ENCODE assay signal across 21 cellular contexts in the genomic region with DNA sequence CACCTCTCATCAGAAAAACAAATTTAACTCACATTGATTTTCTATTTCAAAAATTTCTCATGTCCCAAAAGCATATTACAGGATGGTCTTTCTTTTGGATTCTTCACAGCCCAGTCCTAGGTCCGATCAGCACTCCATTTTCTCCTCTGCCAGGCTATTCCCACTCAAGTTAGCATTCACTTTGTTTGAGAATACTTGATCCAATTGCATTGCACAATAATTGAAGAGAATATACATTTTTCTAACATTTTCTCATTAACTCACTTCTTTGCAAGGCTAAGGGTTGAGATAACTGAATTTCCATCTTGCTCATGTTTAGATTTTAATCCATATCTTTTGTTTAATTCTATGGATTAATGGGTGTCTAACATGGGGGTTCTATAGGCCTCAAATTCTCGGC.
DNase-seq lines count a peak whose midpoint lies in the region; ATAC-seq, FAIRE-seq and TF ChIP-seq lines count a peak whose summit lies in the region.
"Had no signal": no experiment of that assay in that cellular context is flagged by ENCODE, and none has a peak within 500 bp of the region (broad histone marks: within the 10 kb centered on the region; RNA-seq: fewer than 3 reads in every experiment).

No MANE protein-coding gene starts in this region.

- peaks cover 33% of the 10 kb centered on the region for H3K4me1 Mint-ChIP-seq in brain
- H3K4me1 Mint-ChIP-seq: CD14-positive monocyte; CD4-positive, alpha-beta memory T cell; CD4-positive, CD25-positive, alpha-beta regulatory T cell; CD8-positive, alpha-beta memory T cell had no signal

- in situ Hi-C loops in K562 (cut with MboI), result no loop called here

- TF ChIP-seq POLR2A in K562 (conservative IDR thresholded peaks at IDR 0.05), result no peak

- H3K27me3 Mint-ChIP-seq in brain, result no peaks in the 10 kb centered on the region
- H3K27me3 Mint-ChIP-seq: CD4-positive, alpha-beta memory T cell; CD8-positive, alpha-beta memory T cell had no signal

- H3K9me1 ChIP-seq in K562 (ENCODE audit: control insufficient read depth, insufficient read depth, low read length), result no peaks in the 10 kb centered on the region

- intact Hi-C loops in K562 (cut with micrococcal nuclease), result no loop called here

- H3K4me3 Mint-ChIP-seq in brain, result no peak overlapping the region
- H3K4me3 Mint-ChIP-seq: CD14-positive monocyte; CD4-positive, alpha-beta memory T cell; CD4-positive, CD25-positive, alpha-beta regulatory T cell; CD8-positive, alpha-beta memory T cell had no signal

- TF ChIP-seq RAD21 in K562 (CRISPR knock-in tag; conservative IDR thresholded peaks at IDR 0.05 in 1 of 2, IDR thresholded peaks at IDR 0.05 in 1 of 2), result no peak

- BruUV-seq in K562 (replicated peaks; lab: Mats Ljungman, UMichigan), result no TSS peak

- H3K9me3 Mint-ChIP-seq in brain, result peaks cover 0 to 12% (median 9%) of the 10 kb centered on the region in 5 experiments

- FAIRE-seq in K562 (lab: Jason Lieb, UNC), result no peak
- FAIRE-seq: A204.1, GM12891, GM19239 had no signal

- H3K36me3 ChIP-seq in K562 (ENCODE audit: control insufficient read depth, insufficient read depth, low read length), result no peaks in the 10 kb centered on the region
- no peaks in the 10 kb centered on the region for H3K36me3 ChIP-seq in smooth muscle cell (ENCODE audit: low read depth)
- H3K36me3 ChIP-seq: BE2C, BLaER1 had no signal

- no peak for TF ChIP-seq EP300 in K562 (IDR thresholded peaks at IDR 0.05; ENCODE audit: low read length)

- H3K4me3 ChIP-seq in K562 (no peak overlapping the region), smooth muscle cell (no peak overlapping the region)
- H3K4me3 ChIP-seq: BLaER1 had no signal

- POLR2A ChIA-PET in K562 (lab: Yijun Ruan, JAX), result no interaction called here

- no peaks in the 10 kb centered on the region for H3F3A ChIP-seq in smooth muscle cell (ENCODE audit: low read depth)

- DNase-seq in K562 (ENCODE audit: extremely low read depth in 1 of 4, low spot score in 3 of 4), result no peak
- no peak for DNase-seq in smooth muscle cell (lab: John Stamatoyannopoulos, UW; ENCODE audit: unreplicated experiment)
- DNase-seq in NCI-H2029 treated with DMSO at 0.1 percent for 48 hours (lab: John Stamatoyannopoulos, UW), result no peak
- DNase-seq in NK-92 treated with Interleukin-12 subunit alpha and Interleukin-12 subunit beta, amount 100 ng/mL, for 24 hours (lab: John Stamatoyannopoulos, UW), result no peak
- DNase-seq: 8988T; ACHN; CD4-positive, alpha-beta memory T cell; CD4-positive, CD25-positive, alpha-beta regulatory T cell; CD8-positive, alpha-beta memory T cell; DMS 273 treated with DMSO at 0.1 percent for 48 hours; DMS79; DND-41; EL; GDM1 had no signal

- H3K27ac Mint-ChIP-seq in brain, result peak overlapping the region in 3 of 5 experiments; percentile 51 to 74 (median 70)
- H3K27ac Mint-ChIP-seq: CD14-positive monocyte; CD4-positive, alpha-beta memory T cell; CD4-positive, CD25-positive, alpha-beta regulatory T cell had no signal

- no peak overlapping the region for H3K27ac ChIP-seq in K562 (ENCODE audit: extremely low read depth, low read depth, low read length)
- H3K27ac ChIP-seq in smooth muscle cell (ENCODE audit: low read depth), result no peak overlapping the region
- H3K27ac ChIP-seq: BLaER1 had no signal

- no peaks in the 10 kb centered on the region for H4K20me1 ChIP-seq in K562 (replicated peaks; ENCODE audit: control insufficient read depth, insufficient read depth, low read length)
- H4K20me1 ChIP-seq in smooth muscle cell (ENCODE audit: low read depth), result no peaks in the 10 kb centered on the region
- H4K20me1 ChIP-seq: BLaER1 had no signal

- H3K27me3 ChIP-seq in K562 (ENCODE audit: control insufficient read depth in 2 of 2, insufficient read depth in 2 of 2, low read length in 2 of 2), result no peaks in the 10 kb centered on the region
- no peaks in the 10 kb centered on the region for H3K27me3 ChIP-seq in smooth muscle cell (ENCODE audit: low read depth)
- H3K27me3 ChIP-seq: BE2C, BLaER1 had no signal

- CTCF ChIA-PET in K562 (lab: Yijun Ruan, JAX; ENCODE audit: low intra/inter-chr PET ratio), result no interaction called here

- H3K9ac ChIP-seq in K562 (ENCODE audit: insufficient read depth in 1 of 2, low read depth in 2 of 2, low read length in 2 of 2), result no peak overlapping the region
- no peak overlapping the region for H3K9ac ChIP-seq in smooth muscle cell (ENCODE audit: low read depth)
- H3K9ac ChIP-seq: BLaER1 had no signal

- ATAC-seq in K562, result no peak

- peaks cover 1% of the 10 kb centered on the region for H3K36me3 Mint-ChIP-seq in brain
- H3K36me3 Mint-ChIP-seq: CD14-positive monocyte; CD4-positive, alpha-beta memory T cell; CD4-positive, CD25-positive, alpha-beta regulatory T cell; CD8-positive, alpha-beta memory T cell had no signal

- 0% methylated on average over 2 of the region's 2 CpGs for WGBS in K562 (ENCODE audit: insufficient coverage, low coverage, missing lambda C conversion rate)
- WGBS in smooth muscle cell (ENCODE audit: low lambda C conversion rate), result 61% methylated on average over 2 of the region's 2 CpGs

- TF ChIP-seq CTCF in K562 (IDR thresholded peaks at IDR 0.05 in 2 of 3, conservative IDR thresholded peaks at IDR 0.05 in 1 of 3; ENCODE audit: insufficient read depth in 2 of 3, low read depth in 1 of 3, low read length in 3 of 3), result no peak
- TF ChIP-seq CTCF in brain (conservative IDR thresholded peaks at IDR 0.05), result no peak
- TF ChIP-seq CTCF in smooth muscle cell (IDR thresholded peaks at IDR 0.05; ENCODE audit: borderline replicate concordance, insufficient read depth, poor library complexity, severe bottlenecking), result no peak

- H3K79me2 ChIP-seq in K562 (ENCODE audit: control insufficient read depth, insufficient read depth, low read length) (no peaks in the 10 kb centered on the region), smooth muscle cell (ENCODE audit: low read depth) (no peaks in the 10 kb centered on the region)

- H2AFZ ChIP-seq in K562 (ENCODE audit: low read depth, low read length) (no peak overlapping the region), smooth muscle cell (ENCODE audit: low read depth) (no peak overlapping the region)

- no peak overlapping the region for H3K4me2 ChIP-seq in K562 (ENCODE audit: insufficient read depth, low read length)
- peak overlapping the region; percentile 8 for H3K4me2 ChIP-seq in smooth muscle cell
- H3K4me2 ChIP-seq: BLaER1 had no signal

- H3K9me3 ChIP-seq in K562 (replicated peaks; ENCODE audit: control insufficient read depth, insufficient read depth, low read depth, low read length) (no peaks in the 10 kb centered on the region), smooth muscle cell (replicated peaks; ENCODE audit: low read depth) (no peaks in the 10 kb centered on the region)
- H3K9me3 ChIP-seq: BE2C, BLaER1 had no signal

- H3K4me1 ChIP-seq in K562 (replicated peaks in 1 of 2; ENCODE audit: control insufficient read depth in 2 of 2, insufficient read depth in 2 of 2, low read length in 2 of 2) (no peaks in the 10 kb centered on the region), smooth muscle cell (ENCODE audit: low read depth) (no peaks in the 10 kb centered on the region)
- H3K4me1 ChIP-seq: BE2C, BLaER1 had no signal

TF ChIP-seq in K562, 482 proteins besides CTCF, POLR2A, EP300 and RAD21:
- no peak for TF ChIP-seq CEBPG (CRISPR knock-in tag; IDR thresholded peaks at IDR 0.05)
- TF ChIP-seq CEBPG (tag; conservative IDR thresholded peaks at IDR 0.05 in 1 of 2, IDR thresholded peaks at IDR 0.05 in 1 of 2), result peak in 1 of 2 experiments; percentile 50; a peak in 1 of 4 replicates
- TF ChIP-seq CBFA2T3 (IDR thresholded peaks at IDR 0.05), result no peak
- 0 out of 2 replicates have a peak, but pooled peaks have one; percentile 20 for TF ChIP-seq CEBPB (tag; IDR thresholded peaks at IDR 0.05)
